10 cellular contexts compared by ENCODE assay signal in genomic region chr20:10436053-10436699, GRCh38. TPM values are rescaled to one million over a fixed set of nuclear protein-coding genes. Genes with fewer than 3 reads are reported as not detected.
DNase-seq lines count a peak whose midpoint lies in the region; ATAC-seq, FAIRE-seq and TF ChIP-seq lines count a peak whose summit lies in the region.
"Had no signal": no experiment of that assay in that cellular context is flagged by ENCODE, and none has a peak within 500 bp of the region (broad histone marks: within the 10 kb centered on the region; RNA-seq: fewer than 3 reads in every experiment).

No MANE protein-coding gene starts in this region.

- H3K27ac ChIP-seq in GM12878 (ENCODE audit: control insufficient read depth, insufficient read depth): no peak overlapping the region; the same call in 1 of the 2 replicates

- intact Hi-C loops in Caco-2 (cut with micrococcal nuclease; ENCODE audit: unreplicated experiment) (loop anchor here (10.0 kb wide), 1 partner anchor 401 kb away; the partner anchor contains the start of gene ANKEF1), GM12878 (cut with micrococcal nuclease; ENCODE audit: unreplicated experiment) (loop anchor here (10.0 kb wide), 3 partner anchors 939 to 1099 kb away; no protein-coding TSS in a partner anchor), natural killer cell (cut with micrococcal nuclease) (loop anchor here (10.0 kb wide), 1 partner anchor 239 kb away; the partner anchor contains the start of gene JAG1), sciatic nerve (cut with DNase I) (no loop called here)

- no peak for TF ChIP-seq CTCF in Caco-2 (IDR thresholded peaks at IDR 0.05; ENCODE audit: insufficient read depth in 1 of 2, low read depth in 1 of 2, low read length in 1 of 2, severe bottlenecking in 1 of 2, unreplicated experiment in 1 of 2)
- TF ChIP-seq CTCF in GM12878 (IDR thresholded peaks at IDR 0.05 in 2 of 3, conservative IDR thresholded peaks at IDR 0.05 in 1 of 3; ENCODE audit: control insufficient read depth in 2 of 3, extremely low read depth in 1 of 3, insufficient read depth in 1 of 3, low read depth in 3 of 3, low read length in 3 of 3): no peak
- no peak for TF ChIP-seq CTCF in natural killer cell (IDR thresholded peaks at IDR 0.05)

- CTCF ChIA-PET in Caco-2 (lab: Charles Lee): no interaction called here
- CTCF ChIA-PET in GM12878 (lab: Yijun Ruan, JAX): interaction anchor here (0.6 to 6.4 kb wide), 4 partner anchors 8 to 40 kb away, joined by 4 to 52 read pairs (median 6); no protein-coding TSS in a partner anchor

- 98% methylated on average over 14 of the region's 20 CpGs for WGBS in GM12878 (ENCODE audit: insufficient coverage, insufficient replicate concordance, low lambda C conversion rate, missing lambda C conversion rate)

- TF ChIP-seq POLR2A in GM12878 (IDR thresholded peaks at IDR 0.05; ENCODE audit: low read depth, low read length): no peak

- peaks cover 33% of the 10 kb centered on the region for H3K79me2 ChIP-seq in GM12878 (ENCODE audit: control insufficient read depth, insufficient read depth, low read length)

- H3K4me2 ChIP-seq in GM12878 (ENCODE audit: control insufficient read depth, insufficient read depth): peak overlapping the region; percentile 93

- SMC1A ChIA-PET in GM12878 (lab: Charles Lee; ENCODE audit: uncharacterized antibody, unreplicated experiment): interaction anchor here (0.6 to 6.8 kb wide), 7 partner anchors 13 to 1921 kb away, joined by 3 to 72 read pairs (median 3); no protein-coding TSS in a partner anchor

- TF ChIP-seq EP300 in GM12878 (IDR thresholded peaks at IDR 0.05; ENCODE audit: borderline replicate concordance in 1 of 2, control insufficient read depth in 1 of 2, low read depth in 2 of 2, low read length in 2 of 2): no peak

- H3K9me3 Mint-ChIP-seq in Caco-2 (ENCODE audit: unreplicated experiment) (no peaks in the 10 kb centered on the region), natural killer cell (no peaks in the 10 kb centered on the region)

- peak overlapping the region; percentile 91 for H3K9ac ChIP-seq in GM12878 (ENCODE audit: control insufficient read depth, insufficient read depth, low read length)

- POLR2A ChIA-PET in Caco-2 (lab: Charles Lee): no interaction called here
- POLR2A ChIA-PET in GM12878 (lab: Charles Lee): interaction anchor here (2.5 to 6.6 kb wide), 3 partner anchors 11 to 39 kb away, joined by 7 to 53 read pairs (median 15); no protein-coding TSS in a partner anchor

- H3K27me3 ChIP-seq in Caco-2 (replicated peaks; ENCODE audit: control insufficient read depth, insufficient read depth, low read length) (no peaks in the 10 kb centered on the region), GM12878 (replicated peaks in 1 of 2; ENCODE audit: control insufficient read depth in 2 of 2, insufficient read depth in 2 of 2, low read length in 1 of 2) (no peaks in the 10 kb centered on the region)

- H3K36me3 Mint-ChIP-seq in Caco-2 (ENCODE audit: insufficient read depth, unreplicated experiment) (peaks cover 24% of the 10 kb centered on the region), natural killer cell (no peaks in the 10 kb centered on the region)

- FAIRE-seq in GM12878 (lab: Jason Lieb, UNC): no peak

- no peak for DNase-seq in Caco-2
- no peak for DNase-seq in Jurkat, Clone E6-1 (ENCODE audit: low read depth, low spot score)
- no peak for DNase-seq in GM12878 (ENCODE audit: low read depth, low spot score)
- DNase-seq in natural killer cell: no peak
- no peak for DNase-seq in NCI-H1694 (lab: John Stamatoyannopoulos, UW)
- no peak for DNase-seq in COLO668 (lab: John Stamatoyannopoulos, UW; ENCODE audit: unreplicated experiment)
- DNase-seq in sciatic nerve (ENCODE audit: low spot score): no peak
- DNase-seq in G401 (ENCODE audit: low spot score): no peak
- DNase-seq: NCI-H2081 treated with DMSO at 0.1 percent for 48 hours, occipital lobe had no signal

- H3K4me3 Mint-ChIP-seq in Caco-2 (ENCODE audit: unreplicated experiment) (peak overlapping the region; percentile 99), natural killer cell (peak overlapping the region; percentile 96)

- H3K4me3 ChIP-seq in Caco-2 (ENCODE audit: low read depth, low read length): peak overlapping the region; percentile 37
- peak overlapping the region; percentile 63 for H3K4me3 ChIP-seq in Jurkat, Clone E6-1 (ENCODE audit: low read length)
- H3K4me3 ChIP-seq in GM12878: peak overlapping the region; percentile 97

- ATAC-seq in GM12878 (no peak), natural killer cell (no peak), sciatic nerve (no peak)

- RAD21 ChIA-PET in GM12878 (lab: Charles Lee; ENCODE audit: unreplicated experiment): interaction anchor here (1.0 to 5.0 kb wide), 4 partner anchors 9 to 80 kb away, joined by 3 to 47 read pairs (median 6); no protein-coding TSS in a partner anchor

- H3K27ac Mint-ChIP-seq in Caco-2 (ENCODE audit: unreplicated experiment) (peak overlapping the region; percentile 97), natural killer cell (peak overlapping the region; percentile 93 to 95)

- no peaks in the 10 kb centered on the region for H4K20me1 ChIP-seq in GM12878 (ENCODE audit: control insufficient read depth, insufficient read depth)

- no peak overlapping the region; the same call in 1 of the 2 replicates for H2AFZ ChIP-seq in GM12878 (ENCODE audit: control insufficient read depth, low read depth, low read length)

- H3K9me3 ChIP-seq in Caco-2 (no peaks in the 10 kb centered on the region), GM12878 (replicated peaks; ENCODE audit: control insufficient read depth, insufficient read depth, low read length) (no peaks in the 10 kb centered on the region)

- H3K27me3 Mint-ChIP-seq in Caco-2 (ENCODE audit: insufficient read depth, unreplicated experiment) (no peaks in the 10 kb centered on the region), natural killer cell (ENCODE audit: low read depth in 2 of 2) (no peaks in the 10 kb centered on the region)

- H3K36me3 ChIP-seq in Caco-2 (ENCODE audit: control insufficient read depth, insufficient read depth, low read length): no peaks in the 10 kb centered on the region
- no peaks in the 10 kb centered on the region for H3K36me3 ChIP-seq in GM12878 (ENCODE audit: control insufficient read depth in 2 of 2, insufficient read depth in 2 of 2, low read length in 1 of 2)

- peaks cover 10% of the 10 kb centered on the region for H3K4me1 Mint-ChIP-seq in Caco-2 (ENCODE audit: low read depth, unreplicated experiment)
- H3K4me1 Mint-ChIP-seq in natural killer cell: peaks cover 34 to 38% of the 10 kb centered on the region in 2 donors

- BruUV-seq in Caco-2 (replicated peaks; lab: Mats Ljungman, UMichigan) (no TSS peak), GM12878 (replicated peaks; lab: Mats Ljungman, UMichigan) (no TSS peak)

- in situ Hi-C loops in GM12878 (cut with MboI): no loop called here
- in situ Hi-C loops in G401 (cut with HindIII; ENCODE audit: low sequenced_read_pairs): no loop called here

- no peaks in the 10 kb centered on the region for H3K4me1 ChIP-seq in Caco-2
- H3K4me1 ChIP-seq in GM12878 (ENCODE audit: control insufficient read depth, insufficient read depth, low read length): peaks cover 15% of the 10 kb centered on the region

- TF ChIP-seq RAD21 in GM12878 (IDR thresholded peaks at IDR 0.05; ENCODE audit: insufficient read depth, low read depth, low read length): no peak

RNA-seq across cellular contexts. Expression of gene SLX4IP, which starts 1.1 kb away (rescaled TPM):
- total RNA-seq in Caco-2 (2022): 8.5 and 8.8 TPM in 2 replicates
- 2.6 TPM for polyA plus RNA-seq in Jurkat, Clone E6-1 (2012; ENCODE audit: insufficient read depth, insufficient read length)
- total RNA-seq in GM12878 (2013; cell fraction: nucleolus; rRNA removed): 20.4 and 21.8 TPM in 2 replicates
- 5.7 and 6.4 TPM in 2 replicates for total RNA-seq in GM12878 (2014; rRNA removed)
- total RNA-seq in GM12878 (2014; rRNA removed; fragmentation: Illumina TruSeq; extraction: Trizol): 6.9 and 7.1 TPM in 2 replicates
- total RNA-seq in GM12878 (2021): 5.9 and 6.4 TPM in 2 replicates
- polyA plus RNA-seq in GM12878 (2011; ENCODE audit: low read depth): 2.0 TPM
- 6.7 and 8.6 TPM in 2 replicates for polyA plus RNA-seq in GM12878 (2011; rRNA removed)
- polyA plus RNA-seq in GM12878 (2011; cell fraction: cytosol; rRNA removed): 3.7 and 4.1 TPM in 2 replicates
- polyA plus RNA-seq in GM12878 (2011; cell fraction: nucleus; rRNA removed): 13.6 and 14.2 TPM in 2 replicates
- 3.3 and 3.9 TPM in 2 replicates for polyA plus RNA-seq in GM12878 (2012)
- 3.6 and 6.3 TPM in 2 replicates for polyA plus RNA-seq in GM12878 (2014; fragmentation: Illumina TruSeq; extraction: Trizol)
- 1 to 10 TPM; 3.0 to 8.0 TPM for polyA plus RNA-seq in GM12878 (2014; fragmentation: Nextera tagmentation; extraction: Ambion mirVana)
- polyA plus RNA-seq in GM12878 (2014; rRNA removed): 2.2 TPM in 2 replicates
- polyA plus RNA-seq in GM12878 (2016; fragmentation: Nextera tagmentation; extraction: Ambion mirVana): 10 to 100 TPM; 10.1 to 11.0 TPM
- polyA minus RNA-seq in GM12878 (2011; rRNA and poly(A)+ RNA removed): 19.2 and 19.5 TPM in 2 replicates
- polyA minus RNA-seq in GM12878 (2011; cell fraction: cytosol; rRNA and poly(A)+ RNA removed): 7.4 and 8.1 TPM in 2 replicates
- polyA minus RNA-seq in GM12878 (2011; cell fraction: nucleus; rRNA and poly(A)+ RNA removed): 10.5 and 13.4 TPM in 2 replicates
- 1 to 10 TPM; 2.9 to 5.5 (median 5.2) TPM for total RNA-seq in natural killer cell
- total RNA-seq in sciatic nerve: 4.6 TPM
- total RNA-seq in G401 (2014; rRNA removed; shearing (Covaris generic)): 1.0 and 2.7 TPM in 2 replicates

RNA-seq across cellular contexts. Expression of gene MKKS, which starts 2.2 kb away (rescaled TPM):
- 15.0 and 15.3 TPM in 2 replicates for total RNA-seq in Caco-2 (2022)
- polyA plus RNA-seq in Jurkat, Clone E6-1 (2012; ENCODE audit: insufficient read depth, insufficient read length): 15.2 TPM
- total RNA-seq in GM12878 (2013; cell fraction: nucleolus; rRNA removed): 16.1 and 17.6 TPM in 2 replicates
- 4.3 and 5.6 TPM in 2 replicates for total RNA-seq in GM12878 (2014; rRNA removed)
- total RNA-seq in GM12878 (2014; rRNA removed; fragmentation: Illumina TruSeq; extraction: Trizol): 6.5 and 7.0 TPM in 2 replicates
- 7.5 and 7.7 TPM in 2 replicates for total RNA-seq in GM12878 (2021)
- 2.4 TPM for polyA plus RNA-seq in GM12878 (2011; ENCODE audit: low read depth)
- 17.9 and 21.7 TPM in 2 replicates for polyA plus RNA-seq in GM12878 (2011; rRNA removed)
- polyA plus RNA-seq in GM12878 (2011; cell fraction: cytosol; rRNA removed): 6.9 and 7.0 TPM in 2 replicates
- polyA plus RNA-seq in GM12878 (2011; cell fraction: nucleus; rRNA removed): 8.1 and 11.7 TPM in 2 replicates
- 3.3 and 5.2 TPM in 2 replicates for polyA plus RNA-seq in GM12878 (2012)
- polyA plus RNA-seq in GM12878 (2014; fragmentation: Illumina TruSeq; extraction: Trizol): 9.8 and 14.8 TPM in 2 replicates
- 1 to 10 TPM; 4.8 to 5.9 TPM for polyA plus RNA-seq in GM12878 (2014; fragmentation: Nextera tagmentation; extraction: Ambion mirVana)
- polyA plus RNA-seq in GM12878 (2014; rRNA removed): 6.5 and 7.7 TPM in 2 replicates
- 10 to 100 TPM; 14.0 to 14.9 TPM for polyA plus RNA-seq in GM12878 (2016; fragmentation: Nextera tagmentation; extraction: Ambion mirVana)
- 9.6 and 14.6 TPM in 2 replicates for polyA minus RNA-seq in GM12878 (2011; rRNA and poly(A)+ RNA removed)
- polyA minus RNA-seq in GM12878 (2011; cell fraction: cytosol; rRNA and poly(A)+ RNA removed): 1.8 and 2.1 TPM in 2 replicates
- 5.1 and 5.2 TPM in 2 replicates for polyA minus RNA-seq in GM12878 (2011; cell fraction: nucleus; rRNA and poly(A)+ RNA removed)
- total RNA-seq in natural killer cell: 1 to 10 TPM; 3.5 to 6.2 (median 3.6) TPM
- total RNA-seq in sciatic nerve: 15.0 TPM
- 8.8 and 9.2 TPM in 2 replicates for total RNA-seq in G401 (2014; rRNA removed; shearing (Covaris generic))

Comparison
In these comparisons a context has a peak if more than half of its experiments do, and no peak if none do; other contexts are left out.
1. H3K4me3 ChIP-seq: peak in every context shown above with its lines; median percentile 97 in GM12878; 63 in Jurkat, Clone E6-1; 37 in Caco-2.